ENCODE assay signal across 8 cellular contexts in genomic region chr7:100852048-100852872, GRCh38. TPM values are rescaled to one million over a fixed set of nuclear protein-coding genes. Genes with fewer than 3 reads are reported as not detected.
DNase-seq lines count a peak whose midpoint lies in the region; ATAC-seq and TF ChIP-seq lines count a peak whose summit lies in the region.

SLC12A9 (plus strand) TSS chr7:100852713; CDS start chr7:100854198, 1,485 bp downstream.

- H2AFZ ChIP-seq in PC-9 = peak within 1 kb of the TSS; percentile 93

- TF ChIP-seq EP300 in Ishikawa (IDR thresholded peaks at IDR 0.05; ENCODE audit: borderline replicate concordance) = no peak

- H3K9me3 ChIP-seq in PC-9 (ENCODE audit: insufficient read depth, low read depth) (no peaks in the 10 kb centered on the region), mucosa of rectum (ENCODE audit: control insufficient read depth in 2 of 2, low read length in 2 of 2) (no peaks in the 10 kb centered on the region)

- TF ChIP-seq RAD21 in Ishikawa (IDR thresholded peaks at IDR 0.05; ENCODE audit: low read depth) = peak; percentile 86

- H3K4me1 ChIP-seq in PC-9 (replicated peaks; ENCODE audit: insufficient read depth) = peaks cover 9% of the 10 kb centered on the region
- peaks cover 11 to 14% of the 10 kb centered on the region in 2 donors for H3K4me1 ChIP-seq in mucosa of rectum (ENCODE audit: control insufficient read depth in 2 of 2, insufficient read depth in 2 of 2, low read length in 2 of 2)

- no peaks in the 10 kb centered on the region for H4K20me1 ChIP-seq in PC-9 (ENCODE audit: insufficient read depth)

- peak within 1 kb of the TSS; percentile 97 for H3K4me3 ChIP-seq in PC-9
- peak within 1 kb of the TSS; percentile 81 for H3K4me3 ChIP-seq in mucosa of rectum (ENCODE audit: low read length in 2 of 2)

- H3K79me2 ChIP-seq in PC-9 (ENCODE audit: low read depth) = no peaks in the 10 kb centered on the region

- no peaks in the 10 kb centered on the region for H3K27me3 ChIP-seq in PC-9 (ENCODE audit: insufficient read depth, low read depth)
- H3K27me3 ChIP-seq in mucosa of rectum (ENCODE audit: control insufficient read depth in 2 of 2, insufficient read depth in 2 of 2, low read length in 2 of 2) = no peaks in the 10 kb centered on the region

- peak within 1 kb of the TSS; percentile 94 for H3K4me2 ChIP-seq in PC-9

- ATAC-seq in GM21515 (IDR thresholded peaks at IDR 0.05; ENCODE audit: unreplicated experiment) = peak; percentile 89

- POLR2A ChIA-PET in PC-9 (lab: Charles Lee; ENCODE audit: unreplicated experiment) = interaction anchor here (0.5 to 1.4 kb wide), 10 partner anchors 25 to 897 kb away, joined by 3 to 25 read pairs (median 5); partner anchors contain the start of genes EPHB4, NYAP1, POP7 and UFSP1

- intact Hi-C loops in PC-9 (cut with micrococcal nuclease; ENCODE audit: unreplicated experiment) = loop anchor here (1.0 to 10.0 kb wide), 7 partner anchors 13 to 717 kb away; partner anchors contain the start of genes EPHB4 and EPO

- peaks cover 11% of the 10 kb centered on the region; the same call in 1 of the 2 replicates for H3F3A ChIP-seq in PC-9 (ENCODE audit: insufficient read depth, low read depth)

- H3K27ac ChIP-seq in PC-9 (no peak within 1 kb of the TSS), mucosa of rectum (ENCODE audit: low read depth in 2 of 2, low read length in 2 of 2) (peak within 1 kb of the TSS; percentile 14 to 32)

- no peaks in the 10 kb centered on the region for H3K9me2 ChIP-seq in PC-9 (ENCODE audit: insufficient read depth)

- BruUV-seq in PC-9 (replicated peaks; lab: Mats Ljungman, UMichigan) = TSS peak; percentile 51

- DNase-seq in D341Med (ENCODE audit: low spot score) = peak; percentile 97
- peak; percentile 76 to 93 for DNase-seq in PC-9
- DNase-seq in activated T-cell treated with anti-CD3 and anti-CD28 coated beads for 48 hours (ENCODE audit: low read depth) = peak; percentile 90
- DNase-seq in erythroblast (lab: John Stamatoyannopoulos, UW) = peak; percentile 83 to 86
- DNase-seq in stimulated activated CD8-positive, alpha-beta memory T cell treated with anti-CD3 and anti-CD28 coated beads, Interleukin-4, amount 100 ng/mL, for 4 hours (ENCODE audit: low read depth in 2 of 2, low spot score in 1 of 2) = peak; percentile 56 to 76

- CTCF ChIA-PET in PC-9 (lab: Charles Lee) = interaction anchor here (0.5 to 2.1 kb wide), 15 partner anchors 17 to 423 kb away, joined by 3 to 16 read pairs (median 5); partner anchors contain the start of genes EPHB4, POP7 and UFSP1

- TF ChIP-seq POLR2A in erythroblast (IDR thresholded peaks at IDR 0.05; ENCODE audit: low read length) = no peak

- peak; percentile 95 for TF ChIP-seq CTCF in PC-9 (conservative IDR thresholded peaks at IDR 0.05)

- peak within 1 kb of the TSS; percentile 63 to 70 for H3K9ac ChIP-seq in mucosa of rectum (ENCODE audit: low read depth in 1 of 2, low read length in 2 of 2)

- H3K36me3 ChIP-seq in PC-9 (ENCODE audit: low read depth) (no peaks in the 10 kb centered on the region), mucosa of rectum (ENCODE audit: control insufficient read depth in 2 of 2, insufficient read depth in 2 of 2, low read length in 2 of 2) (peaks cover 4 to 6% of the 10 kb centered on the region in 2 donors)

TF ChIP-seq in Ishikawa, 13 proteins besides CTCF, POLR2A, EP300 and RAD21:
- TF ChIP-seq YY1 (IDR thresholded peaks at IDR 0.05; ENCODE audit: low read depth) (peak; percentile 45; the same call in 1 of the 2 replicates), MAX (IDR thresholded peaks at IDR 0.05) (peak; percentile 99), TAF1 (IDR thresholded peaks at IDR 0.05; ENCODE audit: low read depth) (peak; percentile 52; the same call in 1 of the 2 replicates), NFIC (IDR thresholded peaks at IDR 0.05) (peak; percentile 24; the same call in 1 of the 2 replicates), TEAD4 (IDR thresholded peaks at IDR 0.05) (no peak), USF1 (IDR thresholded peaks at IDR 0.05) (no peak; the same call in 1 of the 2 replicates), ZBTB7A (IDR thresholded peaks at IDR 0.05; ENCODE audit: low read depth) (peak; percentile 57), TCF12 (IDR thresholded peaks at IDR 0.05; ENCODE audit: low read depth) (peak; percentile 61), CREB1 (IDR thresholded peaks at IDR 0.05; ENCODE audit: low read depth) (peak; percentile 40; the same call in 1 of the 2 replicates)

RNA-seq across cellular contexts. Expression of gene SLC12A9, which starts in this region (rescaled TPM):
- total RNA-seq in PC-9 (2021) = 34.7 and 36.7 TPM in 2 replicates
